ENCODE assay signal across 21 cellular contexts in the genomic region with DNA sequence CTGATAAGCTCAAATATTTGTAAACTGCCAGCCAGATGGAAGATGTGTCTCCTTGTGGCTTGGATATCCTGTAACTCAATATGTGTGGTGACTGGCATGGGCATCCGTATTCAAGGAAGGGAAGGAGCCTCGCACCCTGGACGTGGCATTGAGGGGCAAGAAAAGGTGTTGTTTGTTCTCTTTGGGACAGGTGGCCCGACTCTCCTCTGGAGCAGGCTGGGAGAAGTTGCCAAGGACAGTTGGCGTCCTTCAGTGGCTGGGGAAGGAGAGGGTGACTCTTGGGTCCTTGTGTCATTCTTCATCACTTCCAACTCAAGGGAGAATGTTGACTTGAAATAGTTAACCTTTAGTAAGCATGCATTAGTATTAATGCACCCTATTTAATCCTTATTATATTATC. TPM values are rescaled to one million over a fixed set of nuclear protein-coding genes. Genes with fewer than 3 reads are reported as not detected.
A peak's percentile ranks its signal among the peaks of the same experiment; 100 is the strongest.
DNase-seq lines count a peak whose midpoint lies in the region; ATAC-seq, FAIRE-seq and TF ChIP-seq lines count a peak whose summit lies in the region.
"Had no signal": no experiment of that assay in that cellular context is flagged by ENCODE, and none has a peak within 500 bp of the region (broad histone marks: within the 10 kb centered on the region; RNA-seq: fewer than 3 reads in every experiment).

No MANE protein-coding gene starts in this region.

- H3K4me3 ChIP-seq in bronchial epithelial cell (ENCODE audit: low read depth, low read length), result no peak overlapping the region
- H3K4me3 ChIP-seq in muscle layer of colon (ENCODE audit: low read depth in 1 of 2, low read length in 2 of 2), result no peak overlapping the region
- no peak overlapping the region for H3K4me3 ChIP-seq in tibial artery
- H3K4me3 ChIP-seq: BLaER1 treated with 17β-estradiol and CSF1 and Interleukin-3, amounts not matched to agents 10 nM and 100 nM; K562 had no signal

- ATAC-seq in HG03469 (IDR thresholded peaks at IDR 0.05; ENCODE audit: unreplicated experiment), result no peak
- ATAC-seq: CD8-positive, alpha-beta T cell; K562 had no signal

- H3K9me3 ChIP-seq in muscle layer of colon (ENCODE audit: low read length) (no peaks in the 10 kb centered on the region), tibial artery (no peaks in the 10 kb centered on the region)
- H3K9me3 ChIP-seq: BLaER1 treated with 17β-estradiol and CSF1 and Interleukin-3, amounts not matched to agents 10 nM and 100 nM had no signal

- 0 out of 2 replicates have a peak, but pooled peaks cover 4% of the 10 kb centered on the region for H3K36me3 Mint-ChIP-seq in HFFc6 (ENCODE audit: low read depth)
- H3K36me3 Mint-ChIP-seq: CD8-positive, alpha-beta T cell had no signal

- H3K4me3 Mint-ChIP-seq in HFFc6, result peak overlapping the region; percentile 51; the same call in 1 of the 2 replicates
- H3K4me3 Mint-ChIP-seq: CD8-positive, alpha-beta T cell had no signal

- no peaks in the 10 kb centered on the region for H3K27me3 ChIP-seq in bronchial epithelial cell (ENCODE audit: control insufficient read depth, insufficient read depth, low read length)
- no peaks in the 10 kb centered on the region for H3K27me3 ChIP-seq in muscle layer of colon (ENCODE audit: control insufficient read depth in 1 of 2, insufficient read depth in 2 of 2, low read length in 2 of 2)
- no peaks in the 10 kb centered on the region for H3K27me3 ChIP-seq in tibial artery
- H3K27me3 ChIP-seq: BLaER1 treated with 17β-estradiol and CSF1 and Interleukin-3, amounts not matched to agents 10 nM and 100 nM had no signal

- H3K27ac Mint-ChIP-seq in HFFc6, result peak overlapping the region; percentile 95
- H3K27ac Mint-ChIP-seq: CD8-positive, alpha-beta T cell had no signal

- FAIRE-seq in bronchial epithelial cell (lab: Jason Lieb, UNC), result peak; percentile 36
- FAIRE-seq: GM12891, GM19239, H1, K562 had no signal

- no peak for DNase-seq in HFFc6
- no peak for DNase-seq in bronchial epithelial cell (ENCODE audit: low read depth)
- DNase-seq in tibial artery, result no peak
- DNase-seq in D341Med (ENCODE audit: low spot score), result no peak
- DNase-seq in RPMI8226, result no peak
- DNase-seq: Calu3; CD8-positive, alpha-beta T cell; DMS53; NCI-H1092 treated with DMSO at 0.1 percent for 48 hours; NCI-H2081 treated with DMSO at 0.1 percent for 48 hours; NCI-H510A; NCI-H774; OCI-M1; SIG-M5 had no signal

- H3K4me1 Mint-ChIP-seq in HFFc6 (ENCODE audit: low read depth), result peaks cover 47% of the 10 kb centered on the region

- no peak for TF ChIP-seq CTCF in HFFc6 (IDR thresholded peaks at IDR 0.05)
- TF ChIP-seq CTCF in bronchial epithelial cell (IDR thresholded peaks at IDR 0.05; ENCODE audit: insufficient read depth, low read length, severe bottlenecking), result no peak
- no peak for TF ChIP-seq CTCF in tibial artery (IDR thresholded peaks at IDR 0.05)

- H3K9ac ChIP-seq in muscle layer of colon (ENCODE audit: low read length), result no peak overlapping the region
- H3K9ac ChIP-seq: BLaER1 treated with 17β-estradiol and CSF1 and Interleukin-3, amounts not matched to agents 10 nM and 100 nM had no signal

- no peaks in the 10 kb centered on the region for H3K9me3 Mint-ChIP-seq in HFFc6
- H3K9me3 Mint-ChIP-seq: CD8-positive, alpha-beta T cell had no signal

- intact Hi-C loops in tibial artery (cut with DNase I; ENCODE audit: low total_unique reads), result no loop called here

- peaks cover 84% of the 10 kb centered on the region for H3K4me1 ChIP-seq in muscle layer of colon (ENCODE audit: insufficient read depth, low read length)
- H3K4me1 ChIP-seq in tibial artery, result peaks cover 4 to 82% (median 52%) of the 10 kb centered on the region in 4 donors

- H3K36me3 ChIP-seq in bronchial epithelial cell (ENCODE audit: control insufficient read depth, insufficient read depth, low read length) (no peaks in the 10 kb centered on the region), muscle layer of colon (ENCODE audit: insufficient read depth, low read length) (no peaks in the 10 kb centered on the region), tibial artery (no peaks in the 10 kb centered on the region)
- H3K36me3 ChIP-seq: BLaER1 treated with 17β-estradiol and CSF1 and Interleukin-3, amounts not matched to agents 10 nM and 100 nM had no signal

- peak overlapping the region; percentile 92 for H3K27ac ChIP-seq in muscle layer of colon (ENCODE audit: low read depth, low read length)
- peak overlapping the region; percentile 77 to 89 for H3K27ac ChIP-seq in tibial artery
- H3K27ac ChIP-seq: BLaER1 treated with 17β-estradiol and CSF1 and Interleukin-3, amounts not matched to agents 10 nM and 100 nM had no signal

- no peaks in the 10 kb centered on the region for H3K27me3 Mint-ChIP-seq in HFFc6 (ENCODE audit: insufficient read depth)

RNA-seq across cellular contexts. Expression of gene CACNA1C, which starts 39.6 kb away (rescaled TPM):
- total RNA-seq in HFFc6 (2021; fragmentation: NEBNext Ultra II Directional; extraction: Animal tissue kit (Norgen Biotek cat#: 25700)), result 10 to 100 TPM in 4 of 6 experiments, 1 to 10 TPM in 2; 6.7 to 11.5 (median 10.6) TPM
- not detected in 2 replicates for total RNA-seq in bronchial epithelial cell
- total RNA-seq: Calu3, K562 had no signal
